Comparison of ENCODE assay signal across 1 cellular context in the genomic region with DNA sequence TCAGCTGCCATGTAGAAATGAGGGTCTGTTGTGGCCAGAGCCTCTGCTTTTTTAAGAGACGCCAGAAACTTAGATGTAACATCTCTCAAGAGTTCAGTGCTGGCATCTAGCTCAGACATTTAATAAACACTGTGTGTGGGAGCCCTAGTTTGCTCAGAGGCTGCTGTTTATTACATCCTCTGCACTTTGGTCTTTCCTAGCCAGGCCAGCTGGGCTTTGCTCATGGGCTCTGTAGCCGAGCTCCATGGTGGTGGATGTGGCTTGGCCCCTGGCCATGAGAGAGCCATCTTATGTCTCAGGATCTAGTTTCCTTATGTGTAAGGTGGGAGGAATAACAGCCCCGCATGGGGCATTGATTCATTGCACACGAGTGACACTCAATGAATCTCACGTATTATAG.
TF ChIP-seq lines count a peak whose summit lies in the region.

No MANE protein-coding gene starts in this region.

TF ChIP-seq in HepG2, 621 proteins besides CTCF, POLR2A, EP300 and RAD21 (continued from another document and continues in another):
- TF ChIP-seq, protein P1, sequence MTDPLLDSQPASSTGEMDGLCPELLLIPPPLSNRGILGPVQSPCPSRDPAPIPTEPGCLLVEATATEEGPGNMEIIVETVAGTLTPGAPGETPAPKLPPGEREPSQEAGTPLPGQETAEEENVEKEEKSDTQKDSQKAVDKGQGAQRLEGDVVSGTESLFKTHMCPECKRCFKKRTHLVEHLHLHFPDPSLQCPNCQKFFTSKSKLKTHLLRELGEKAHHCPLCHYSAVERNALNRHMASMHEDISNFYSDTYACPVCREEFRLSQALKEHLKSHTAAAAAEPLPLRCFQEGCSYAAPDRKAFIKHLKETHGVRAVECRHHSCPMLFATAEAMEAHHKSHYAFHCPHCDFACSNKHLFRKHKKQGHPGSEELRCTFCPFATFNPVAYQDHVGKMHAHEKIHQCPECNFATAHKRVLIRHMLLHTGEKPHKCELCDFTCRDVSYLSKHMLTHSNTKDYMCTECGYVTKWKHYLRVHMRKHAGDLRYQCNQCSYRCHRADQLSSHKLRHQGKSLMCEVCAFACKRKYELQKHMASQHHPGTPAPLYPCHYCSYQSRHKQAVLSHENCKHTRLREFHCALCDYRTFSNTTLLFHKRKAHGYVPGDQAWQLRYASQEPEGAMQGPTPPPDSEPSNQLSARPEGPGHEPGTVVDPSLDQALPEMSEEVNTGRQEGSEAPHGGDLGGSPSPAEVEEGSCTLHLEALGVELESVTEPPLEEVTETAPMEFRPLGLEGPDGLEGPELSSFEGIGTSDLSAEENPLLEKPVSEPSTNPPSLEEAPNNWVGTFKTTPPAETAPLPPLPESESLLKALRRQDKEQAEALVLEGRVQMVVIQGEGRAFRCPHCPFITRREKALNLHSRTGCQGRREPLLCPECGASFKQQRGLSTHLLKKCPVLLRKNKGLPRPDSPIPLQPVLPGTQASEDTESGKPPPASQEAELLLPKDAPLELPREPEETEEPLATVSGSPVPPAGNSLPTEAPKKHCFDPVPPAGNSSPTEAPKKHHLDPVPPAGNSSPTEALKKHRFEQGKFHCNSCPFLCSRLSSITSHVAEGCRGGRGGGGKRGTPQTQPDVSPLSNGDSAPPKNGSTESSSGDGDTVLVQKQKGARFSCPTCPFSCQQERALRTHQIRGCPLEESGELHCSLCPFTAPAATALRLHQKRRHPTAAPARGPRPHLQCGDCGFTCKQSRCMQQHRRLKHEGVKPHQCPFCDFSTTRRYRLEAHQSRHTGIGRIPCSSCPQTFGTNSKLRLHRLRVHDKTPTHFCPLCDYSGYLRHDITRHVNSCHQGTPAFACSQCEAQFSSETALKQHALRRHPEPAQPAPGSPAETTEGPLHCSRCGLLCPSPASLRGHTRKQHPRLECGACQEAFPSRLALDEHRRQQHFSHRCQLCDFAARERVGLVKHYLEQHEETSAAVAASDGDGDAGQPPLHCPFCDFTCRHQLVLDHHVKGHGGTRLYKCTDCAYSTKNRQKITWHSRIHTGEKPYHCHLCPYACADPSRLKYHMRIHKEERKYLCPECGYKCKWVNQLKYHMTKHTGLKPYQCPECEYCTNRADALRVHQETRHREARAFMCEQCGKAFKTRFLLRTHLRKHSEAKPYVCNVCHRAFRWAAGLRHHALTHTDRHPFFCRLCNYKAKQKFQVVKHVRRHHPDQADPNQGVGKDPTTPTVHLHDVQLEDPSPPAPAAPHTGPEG (CRISPR knock-in tag; IDR thresholded peaks at IDR 0.05), result no peak
- TF ChIP-seq, protein P2, sequence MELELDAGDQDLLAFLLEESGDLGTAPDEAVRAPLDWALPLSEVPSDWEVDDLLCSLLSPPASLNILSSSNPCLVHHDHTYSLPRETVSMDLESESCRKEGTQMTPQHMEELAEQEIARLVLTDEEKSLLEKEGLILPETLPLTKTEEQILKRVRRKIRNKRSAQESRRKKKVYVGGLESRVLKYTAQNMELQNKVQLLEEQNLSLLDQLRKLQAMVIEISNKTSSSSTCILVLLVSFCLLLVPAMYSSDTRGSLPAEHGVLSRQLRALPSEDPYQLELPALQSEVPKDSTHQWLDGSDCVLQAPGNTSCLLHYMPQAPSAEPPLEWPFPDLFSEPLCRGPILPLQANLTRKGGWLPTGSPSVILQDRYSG (CRISPR knock-in tag; IDR thresholded peaks at IDR 0.05), result no peak
- TF ChIP-seq, protein P3, sequence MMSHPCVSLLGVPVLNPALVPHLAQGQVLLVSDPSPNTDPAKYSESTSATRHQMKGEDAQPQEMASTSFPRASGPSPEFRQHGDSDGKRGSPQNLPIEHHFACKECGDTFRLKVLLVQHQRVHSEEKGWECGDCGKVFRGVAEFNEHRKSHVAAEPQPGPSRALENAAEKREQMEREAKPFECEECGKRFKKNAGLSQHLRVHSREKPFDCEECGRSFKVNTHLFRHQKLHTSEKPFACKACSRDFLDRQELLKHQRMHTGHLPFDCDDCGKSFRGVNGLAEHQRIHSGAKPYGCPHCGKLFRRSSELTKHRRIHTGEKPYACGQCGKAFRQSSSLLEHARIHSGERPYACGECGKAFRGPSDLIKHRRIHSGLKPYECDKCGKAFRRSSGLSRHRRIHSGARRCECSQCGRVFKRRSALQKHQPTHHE (CRISPR knock-in tag; IDR thresholded peaks at IDR 0.05; ENCODE audit: borderline replicate concordance), result no peak
- TF ChIP-seq, protein P4, sequence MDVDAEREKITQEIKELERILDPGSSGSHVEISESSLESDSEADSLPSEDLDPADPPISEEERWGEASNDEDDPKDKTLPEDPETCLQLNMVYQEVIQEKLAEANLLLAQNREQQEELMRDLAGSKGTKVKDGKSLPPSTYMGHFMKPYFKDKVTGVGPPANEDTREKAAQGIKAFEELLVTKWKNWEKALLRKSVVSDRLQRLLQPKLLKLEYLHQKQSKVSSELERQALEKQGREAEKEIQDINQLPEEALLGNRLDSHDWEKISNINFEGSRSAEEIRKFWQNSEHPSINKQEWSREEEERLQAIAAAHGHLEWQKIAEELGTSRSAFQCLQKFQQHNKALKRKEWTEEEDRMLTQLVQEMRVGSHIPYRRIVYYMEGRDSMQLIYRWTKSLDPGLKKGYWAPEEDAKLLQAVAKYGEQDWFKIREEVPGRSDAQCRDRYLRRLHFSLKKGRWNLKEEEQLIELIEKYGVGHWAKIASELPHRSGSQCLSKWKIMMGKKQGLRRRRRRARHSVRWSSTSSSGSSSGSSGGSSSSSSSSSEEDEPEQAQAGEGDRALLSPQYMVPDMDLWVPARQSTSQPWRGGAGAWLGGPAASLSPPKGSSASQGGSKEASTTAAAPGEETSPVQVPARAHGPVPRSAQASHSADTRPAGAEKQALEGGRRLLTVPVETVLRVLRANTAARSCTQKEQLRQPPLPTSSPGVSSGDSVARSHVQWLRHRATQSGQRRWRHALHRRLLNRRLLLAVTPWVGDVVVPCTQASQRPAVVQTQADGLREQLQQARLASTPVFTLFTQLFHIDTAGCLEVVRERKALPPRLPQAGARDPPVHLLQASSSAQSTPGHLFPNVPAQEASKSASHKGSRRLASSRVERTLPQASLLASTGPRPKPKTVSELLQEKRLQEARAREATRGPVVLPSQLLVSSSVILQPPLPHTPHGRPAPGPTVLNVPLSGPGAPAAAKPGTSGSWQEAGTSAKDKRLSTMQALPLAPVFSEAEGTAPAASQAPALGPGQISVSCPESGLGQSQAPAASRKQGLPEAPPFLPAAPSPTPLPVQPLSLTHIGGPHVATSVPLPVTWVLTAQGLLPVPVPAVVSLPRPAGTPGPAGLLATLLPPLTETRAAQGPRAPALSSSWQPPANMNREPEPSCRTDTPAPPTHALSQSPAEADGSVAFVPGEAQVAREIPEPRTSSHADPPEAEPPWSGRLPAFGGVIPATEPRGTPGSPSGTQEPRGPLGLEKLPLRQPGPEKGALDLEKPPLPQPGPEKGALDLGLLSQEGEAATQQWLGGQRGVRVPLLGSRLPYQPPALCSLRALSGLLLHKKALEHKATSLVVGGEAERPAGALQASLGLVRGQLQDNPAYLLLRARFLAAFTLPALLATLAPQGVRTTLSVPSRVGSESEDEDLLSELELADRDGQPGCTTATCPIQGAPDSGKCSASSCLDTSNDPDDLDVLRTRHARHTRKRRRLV (CRISPR knock-in tag; IDR thresholded peaks at IDR 0.05), result no peak
- TF ChIP-seq PHF20 (CRISPR knock-in tag; IDR thresholded peaks at IDR 0.05) (no peak), FOXA3 (CRISPR knock-in tag; IDR thresholded peaks at IDR 0.05) (peak; percentile 49; the same call in 1 of the 2 replicates), NFATC3 (CRISPR knock-in tag; IDR thresholded peaks at IDR 0.05) (no peak), ZNF430 (CRISPR knock-in tag; IDR thresholded peaks at IDR 0.05) (no peak), MIER2 (CRISPR knock-in tag; IDR thresholded peaks at IDR 0.05) (0 out of 2 replicates have a peak, but pooled peaks have one; percentile 48), FOXP1 (IDR thresholded peaks at IDR 0.05) (no peak), FOXP1 (CRISPR knock-in tag; IDR thresholded peaks at IDR 0.05) (peak; percentile 66), KAT7 (CRISPR knock-in tag; IDR thresholded peaks at IDR 0.05; ENCODE audit: borderline replicate concordance) (no peak), SCMH1 (CRISPR knock-in tag; IDR thresholded peaks at IDR 0.05; ENCODE audit: borderline replicate concordance) (no peak), SOX5 (CRISPR knock-in tag; IDR thresholded peaks at IDR 0.05; ENCODE audit: borderline replicate concordance) (peak; percentile 35; the same call in 1 of the 2 replicates), AHR (CRISPR knock-in tag; IDR thresholded peaks at IDR 0.05) (no peak), TBX2 (CRISPR knock-in tag; IDR thresholded peaks at IDR 0.05; ENCODE audit: borderline replicate concordance) (peak; percentile 30; the same call in 1 of the 2 replicates), SIX1 (CRISPR knock-in tag; IDR thresholded peaks at IDR 0.05; ENCODE audit: borderline replicate concordance) (no peak), TBL1XR1 (IDR thresholded peaks at IDR 0.05; ENCODE audit: borderline replicate concordance, low read length, partially characterized antibody) (no peak), KLF11 (CRISPR knock-in tag; IDR thresholded peaks at IDR 0.05) (no peak), ZNF564 (CRISPR knock-in tag; IDR thresholded peaks at IDR 0.05) (no peak), PAWR (CRISPR knock-in tag; IDR thresholded peaks at IDR 0.05; ENCODE audit: borderline replicate concordance) (no peak), ZNF816 (CRISPR knock-in tag; IDR thresholded peaks at IDR 0.05; ENCODE audit: borderline replicate concordance) (no peak), ZFP1 (CRISPR knock-in tag; IDR thresholded peaks at IDR 0.05) (0 out of 2 replicates have a peak, but pooled peaks have one; percentile 43), ZSCAN30 (CRISPR knock-in tag; IDR thresholded peaks at IDR 0.05) (no peak), RBM22 (optimal IDR thresholded peaks at IDR 0.05; ENCODE audit: low read length) (no peak)
- TF ChIP-seq, protein P5, sequence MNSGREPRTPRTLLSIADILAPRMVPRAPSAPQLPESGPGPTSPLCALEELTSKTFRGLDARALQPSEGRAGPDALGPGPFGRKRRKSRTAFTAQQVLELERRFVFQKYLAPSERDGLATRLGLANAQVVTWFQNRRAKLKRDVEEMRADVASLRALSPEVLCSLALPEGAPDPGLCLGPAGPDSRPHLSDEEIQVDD (CRISPR knock-in tag; IDR thresholded peaks at IDR 0.05; ENCODE audit: borderline replicate concordance), result no peak
- TF ChIP-seq, protein P6, sequence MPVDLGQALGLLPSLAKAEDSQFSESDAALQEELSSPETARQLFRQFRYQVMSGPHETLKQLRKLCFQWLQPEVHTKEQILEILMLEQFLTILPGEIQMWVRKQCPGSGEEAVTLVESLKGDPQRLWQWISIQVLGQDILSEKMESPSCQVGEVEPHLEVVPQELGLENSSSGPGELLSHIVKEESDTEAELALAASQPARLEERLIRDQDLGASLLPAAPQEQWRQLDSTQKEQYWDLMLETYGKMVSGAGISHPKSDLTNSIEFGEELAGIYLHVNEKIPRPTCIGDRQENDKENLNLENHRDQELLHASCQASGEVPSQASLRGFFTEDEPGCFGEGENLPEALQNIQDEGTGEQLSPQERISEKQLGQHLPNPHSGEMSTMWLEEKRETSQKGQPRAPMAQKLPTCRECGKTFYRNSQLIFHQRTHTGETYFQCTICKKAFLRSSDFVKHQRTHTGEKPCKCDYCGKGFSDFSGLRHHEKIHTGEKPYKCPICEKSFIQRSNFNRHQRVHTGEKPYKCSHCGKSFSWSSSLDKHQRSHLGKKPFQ (CRISPR knock-in tag; IDR thresholded peaks at IDR 0.05; ENCODE audit: insufficient replicate concordance), result no peak
- TF ChIP-seq, protein P7, sequence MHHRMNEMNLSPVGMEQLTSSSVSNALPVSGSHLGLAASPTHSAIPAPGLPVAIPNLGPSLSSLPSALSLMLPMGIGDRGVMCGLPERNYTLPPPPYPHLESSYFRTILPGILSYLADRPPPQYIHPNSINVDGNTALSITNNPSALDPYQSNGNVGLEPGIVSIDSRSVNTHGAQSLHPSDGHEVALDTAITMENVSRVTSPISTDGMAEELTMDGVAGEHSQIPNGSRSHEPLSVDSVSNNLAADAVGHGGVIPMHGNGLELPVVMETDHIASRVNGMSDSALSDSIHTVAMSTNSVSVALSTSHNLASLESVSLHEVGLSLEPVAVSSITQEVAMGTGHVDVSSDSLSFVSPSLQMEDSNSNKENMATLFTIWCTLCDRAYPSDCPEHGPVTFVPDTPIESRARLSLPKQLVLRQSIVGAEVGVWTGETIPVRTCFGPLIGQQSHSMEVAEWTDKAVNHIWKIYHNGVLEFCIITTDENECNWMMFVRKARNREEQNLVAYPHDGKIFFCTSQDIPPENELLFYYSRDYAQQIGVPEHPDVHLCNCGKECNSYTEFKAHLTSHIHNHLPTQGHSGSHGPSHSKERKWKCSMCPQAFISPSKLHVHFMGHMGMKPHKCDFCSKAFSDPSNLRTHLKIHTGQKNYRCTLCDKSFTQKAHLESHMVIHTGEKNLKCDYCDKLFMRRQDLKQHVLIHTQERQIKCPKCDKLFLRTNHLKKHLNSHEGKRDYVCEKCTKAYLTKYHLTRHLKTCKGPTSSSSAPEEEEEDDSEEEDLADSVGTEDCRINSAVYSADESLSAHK (CRISPR knock-in tag; IDR thresholded peaks at IDR 0.05; ENCODE audit: borderline replicate concordance), result no peak
- TF ChIP-seq, protein P8, sequence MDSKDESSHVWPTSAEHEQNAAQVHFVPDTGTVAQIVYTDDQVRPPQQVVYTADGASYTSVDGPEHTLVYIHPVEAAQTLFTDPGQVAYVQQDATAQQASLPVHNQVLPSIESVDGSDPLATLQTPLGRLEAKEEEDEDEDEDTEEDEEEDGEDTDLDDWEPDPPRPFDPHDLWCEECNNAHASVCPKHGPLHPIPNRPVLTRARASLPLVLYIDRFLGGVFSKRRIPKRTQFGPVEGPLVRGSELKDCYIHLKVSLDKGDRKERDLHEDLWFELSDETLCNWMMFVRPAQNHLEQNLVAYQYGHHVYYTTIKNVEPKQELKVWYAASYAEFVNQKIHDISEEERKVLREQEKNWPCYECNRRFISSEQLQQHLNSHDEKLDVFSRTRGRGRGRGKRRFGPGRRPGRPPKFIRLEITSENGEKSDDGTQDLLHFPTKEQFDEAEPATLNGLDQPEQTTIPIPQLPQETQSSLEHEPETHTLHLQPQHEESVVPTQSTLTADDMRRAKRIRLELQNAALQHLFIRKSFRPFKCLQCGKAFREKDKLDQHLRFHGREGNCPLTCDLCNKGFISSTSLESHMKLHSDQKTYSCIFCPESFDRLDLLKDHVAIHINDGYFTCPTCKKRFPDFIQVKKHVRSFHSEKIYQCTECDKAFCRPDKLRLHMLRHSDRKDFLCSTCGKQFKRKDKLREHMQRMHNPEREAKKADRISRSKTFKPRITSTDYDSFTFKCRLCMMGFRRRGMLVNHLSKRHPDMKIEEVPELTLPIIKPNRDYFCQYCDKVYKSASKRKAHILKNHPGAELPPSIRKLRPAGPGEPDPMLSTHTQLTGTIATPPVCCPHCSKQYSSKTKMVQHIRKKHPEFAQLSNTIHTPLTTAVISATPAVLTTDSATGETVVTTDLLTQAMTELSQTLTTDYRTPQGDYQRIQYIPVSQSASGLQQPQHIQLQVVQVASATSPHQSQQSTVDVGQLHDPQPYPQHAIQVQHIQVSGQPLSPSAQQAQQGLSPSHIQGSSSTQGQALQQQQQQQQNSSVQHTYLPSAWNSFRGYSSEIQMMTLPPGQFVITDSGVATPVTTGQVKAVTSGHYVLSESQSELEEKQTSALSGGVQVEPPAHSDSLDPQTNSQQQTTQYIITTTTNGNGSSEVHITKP (CRISPR knock-in tag; IDR thresholded peaks at IDR 0.05; ENCODE audit: low read depth), result no peak
